In the genomic region with DNA sequence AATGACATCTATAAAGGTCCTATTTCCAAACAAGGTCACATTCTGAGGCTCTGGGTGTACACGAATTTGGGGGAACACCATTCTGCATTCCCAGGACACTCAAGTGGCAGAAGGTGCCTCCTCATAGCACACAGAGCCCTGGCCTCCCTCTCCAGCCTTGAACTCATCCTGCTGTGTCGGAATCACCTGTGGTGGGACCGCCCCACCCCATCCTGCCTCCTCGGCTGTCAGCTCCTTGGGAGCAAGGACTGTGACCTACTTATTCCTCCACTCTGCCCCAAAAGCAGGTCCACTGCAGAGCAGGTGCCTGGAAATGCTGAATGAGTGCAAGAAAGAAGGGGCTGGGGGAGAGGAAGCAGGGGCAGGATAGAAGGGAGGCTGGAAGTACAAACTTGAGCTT, we compare ENCODE assay signal across 2 cellular contexts.
TF ChIP-seq lines count a peak whose summit lies in the region.

No MANE protein-coding gene starts in this region.

TF ChIP-seq in A549, 52 proteins besides CTCF, POLR2A, EP300 and RAD21:
- TF ChIP-seq HOXB13 (CRISPR knock-in tag; IDR thresholded peaks at IDR 0.05; ENCODE audit: low read depth) (0 out of 2 replicates have a peak, but pooled peaks have one; percentile 6), SMC3 (IDR thresholded peaks at IDR 0.05) (no peak)

TF ChIP-seq in K562, 482 proteins besides CTCF, POLR2A, EP300 and RAD21:
- TF ChIP-seq SREBF1 (IDR thresholded peaks at IDR 0.05; ENCODE audit: borderline replicate concordance, low read depth, low read length) (0 out of 2 replicates have a peak, but pooled peaks have one; percentile 14), DMBX1 (CRISPR knock-in tag; IDR thresholded peaks at IDR 0.05; ENCODE audit: borderline replicate concordance) (no peak)
